In the genomic region with DNA sequence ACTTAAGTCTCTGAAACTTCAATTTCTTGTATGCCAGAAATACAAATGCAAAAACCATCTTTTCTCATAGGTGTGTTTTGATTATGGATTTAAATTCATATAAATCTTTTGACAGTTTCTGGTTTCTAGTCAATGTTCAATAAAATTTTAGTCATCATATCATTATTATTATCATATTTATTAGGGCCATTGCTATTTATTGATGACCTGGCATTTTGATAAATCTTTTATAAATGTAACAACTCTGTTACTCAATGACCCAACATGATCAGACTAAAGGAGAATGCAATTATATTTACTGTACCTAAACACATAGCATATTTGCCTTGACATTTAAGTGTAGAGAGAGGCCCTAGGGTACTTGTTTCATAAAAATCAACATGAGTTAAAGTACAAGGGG, we compare ENCODE assay signal across 27 cellular contexts.
"Had no signal": no experiment of that assay in that cellular context is flagged by ENCODE, and none has a peak within 500 bp of the region (broad histone marks: within the 10 kb centered on the region; RNA-seq: fewer than 3 reads in every experiment).

No MANE protein-coding gene starts in this region.

- H3K27ac ChIP-seq: stomach, suprapubic skin, testis, thoracic aorta, thyroid gland, tibial artery, tibial nerve, transverse colon, upper lobe of left lung, upper lobe of right lung, uterus, vagina had no signal

- H3K4me1 ChIP-seq: stomach, suprapubic skin, testis, thyroid gland, tibial artery, tibial nerve, transverse colon, upper lobe of left lung, upper lobe of right lung, uterus, vagina had no signal

- H3K9me3 ChIP-seq: stomach, suprapubic skin, testis, thoracic aorta, thyroid gland, tibial artery, tibial nerve, transverse colon, upper lobe of left lung, upper lobe of right lung, uterus, vagina had no signal

- H3K27me3 ChIP-seq: stomach, suprapubic skin, testis, thyroid gland, tibial artery, tibial nerve, transverse colon, upper lobe of left lung, upper lobe of right lung, uterus, vagina had no signal

- DNase-seq: stimulated activated CD4-positive, alpha-beta T cell treated with anti-CD3 and anti-CD28 coated beads, Interleukin-2, amount 100 ng/mL, for 48 hours; stimulated activated CD4-positive, alpha-beta T cell treated with anti-CD3 and anti-CD28 coated beads, Interleukin-4, amount 100 ng/mL, for 1 hour; stimulated activated CD4-positive, alpha-beta T cell treated with anti-CD3 and anti-CD28 coated beads, Interleukin-4, amount 100 ng/mL, for 24 hours; stimulated activated CD4-positive, alpha-beta T cell treated with anti-CD3 and anti-CD28 coated beads, Interleukin-4, amount 100 ng/mL, for 4 hours; stimulated activated CD8-positive, alpha-beta memory T cell treated with anti-CD3 and anti-CD28 coated beads, Interleukin-4, amount 100 ng/mL, for 48 hours; stimulated activated naive B cell treated with anti-CD40 and anti-IgM and Interleukin-4, amounts not matched to agents 10 μg/mL and 1 μg/mL and 100 μg/mL, for 72 hours; stimulated activated naive CD4-positive, alpha-beta T cell; stimulated activated naive CD4-positive, alpha-beta T cell treated with Interleukin-2 at 50 U/mL for 16 hours; stimulated activated naive CD8-positive, alpha-beta T cell treated with anti-CD3 and anti-CD28 coated beads, Interleukin-15, amount 100 ng/mL, for 72 hours; stimulated activated naive CD8-positive, alpha-beta T cell treated with anti-CD3 and anti-CD28 coated beads, Interleukin-15, Interleukin-2, amounts not matched to agents 100 U/mL and 50 U/mL, for 24 hours; stomach; substantia nigra; testis; thyroid gland; tibial artery; transverse colon; trophoblast cell; upper lobe of left lung; upper lobe of right lung; uterus had no signal

- H3K4me3 ChIP-seq: stomach, suprapubic skin, testis, thoracic aorta, thyroid gland, tibial artery, tibial nerve, transverse colon, upper lobe of left lung, upper lobe of right lung, uterus, vagina had no signal

- ATAC-seq: stimulated activated effector memory CD8-positive, alpha-beta T cell treated with anti-CD3 and anti-CD28 coated beads, Interleukin-12 subunit alpha, Interleukin-12 subunit beta, amount 100 ng/mL, for 72 hours; stimulated activated memory B cell treated with anti-CD40 and anti-IgM and Interleukin-4, amounts not matched to agents 10 μg/mL and 1 μg/mL and 100 μg/mL, for 72 hours; stimulated activated naive B cell treated with anti-CD40 and anti-IgM and Interleukin-4, amounts not matched to agents 10 μg/mL and 1 μg/mL and 100 μg/mL, for 72 hours; stimulated activated naive CD8-positive, alpha-beta T cell treated with anti-CD3 and anti-CD28 coated beads, Interleukin-15, amount 100 ng/mL, for 72 hours; stimulated activated naive CD8-positive, alpha-beta T cell treated with anti-CD3 and anti-CD28 coated beads, Interleukin-15, Interleukin-2, amounts not matched to agents 100 U/mL and 50 U/mL, for 24 hours; upper lobe of right lung had no signal

- FAIRE-seq: urothelium cell line had no signal

- H3K36me3 ChIP-seq: stomach, suprapubic skin, thoracic aorta, thyroid gland, tibial artery, tibial nerve, transverse colon, upper lobe of left lung, upper lobe of right lung, uterus, vagina had no signal
